ENCODE assay signal across 6 cellular contexts in genomic region chr16:15323373-15323772, GRCh38. TPM values are rescaled to one million over a fixed set of nuclear protein-coding genes. Genes with fewer than 3 reads are reported as not detected.
DNase-seq lines count a peak whose midpoint lies in the region; ATAC-seq and TF ChIP-seq lines count a peak whose summit lies in the region.
"Not testable (repeated sequence)": the region's sequence is repeated elsewhere in the genome, so short reads cannot be mapped to it uniquely, and the experiment has no call there.
"Had no signal": no experiment of that assay in that cellular context is flagged by ENCODE, and none has a peak within 500 bp of the region (broad histone marks: within the 10 kb centered on the region; RNA-seq: fewer than 3 reads in every experiment).

No MANE protein-coding gene starts in this region.

- not testable (repeated sequence) for H3K27me3 Mint-ChIP-seq in GM23338 (ENCODE audit: insufficient read depth, low read depth, poor library complexity)

- in situ Hi-C loops in Panc1 (cut with HindIII; ENCODE audit: low pct_unique_long_range_greater_than_20kb, low sequenced_read_pairs): not testable (repeated sequence)

- not testable (repeated sequence) for H3K4me3 Mint-ChIP-seq in GM23338

- TF ChIP-seq CTCF in GM23338 (conservative IDR thresholded peaks at IDR 0.05; ENCODE audit: low read depth in 2 of 2); Panc1 (IDR thresholded peaks at IDR 0.05): not testable (repeated sequence)

- H2AFZ ChIP-seq in GM23338: not testable (repeated sequence)

- not testable (repeated sequence) for H3K4me3 ChIP-seq in GM23338; Panc1 (ENCODE audit: low read depth in 2 of 2, low read length in 2 of 2)

- not testable (repeated sequence) for H3K4me2 ChIP-seq in GM23338

- H3K79me2 ChIP-seq in GM23338 (replicated peaks; ENCODE audit: insufficient read depth): not testable (repeated sequence)

- not testable (repeated sequence) for H3K9me3 ChIP-seq in Panc1 (ENCODE audit: control insufficient read depth, insufficient read depth, low read depth, low read length)

- not testable (repeated sequence) for H3K36me3 Mint-ChIP-seq in GM23338 (ENCODE audit: low read depth)

- not testable (repeated sequence) for DNase-seq in GM23338 (ENCODE audit: low spot score); Panc1 (ENCODE audit: low read depth, low spot score)

- H3K27ac ChIP-seq in GM23338 (ENCODE audit: low read depth); Panc1 (ENCODE audit: low read length): not testable (repeated sequence)

- not testable (repeated sequence) for H3K27ac Mint-ChIP-seq in GM23338

- not testable (repeated sequence) for H4K20me1 ChIP-seq in GM23338 (replicated peaks; ENCODE audit: insufficient read depth)

- not testable (repeated sequence) for H3K4me1 ChIP-seq in GM23338 (ENCODE audit: insufficient read depth); Panc1 (ENCODE audit: control insufficient read depth, insufficient read depth, low read length)

- POLR2A ChIA-PET in Panc1 (lab: Charles Lee): not testable (repeated sequence)

- intact Hi-C loops in Panc1 (cut with micrococcal nuclease; ENCODE audit: unreplicated experiment): not testable (repeated sequence)

- not testable (repeated sequence) for H3K27me3 ChIP-seq in GM23338 (ENCODE audit: insufficient read depth); Panc1 (ENCODE audit: control insufficient read depth, insufficient read depth, low read length)

- not testable (repeated sequence) for BruUV-seq in Panc1 (replicated peaks; lab: Mats Ljungman, UMichigan)

- ATAC-seq in GM23338: peak; percentile 45; the same call in 1 of the 3 replicates
- ATAC-seq in Panc1: peak; percentile 52; the same call in 1 of the 2 replicates

- H3K4me1 Mint-ChIP-seq in GM23338: not testable (repeated sequence)

- not testable (repeated sequence) for H3F3A ChIP-seq in GM23338 (replicated peaks; ENCODE audit: low read depth)

- H3K9me3 Mint-ChIP-seq in GM23338: not testable (repeated sequence)

- H3K9me2 ChIP-seq in GM23338 (ENCODE audit: insufficient read depth): not testable (repeated sequence)

- CTCF ChIA-PET in Panc1 (lab: Charles Lee): not testable (repeated sequence)

- H3K36me3 ChIP-seq in GM23338 (ENCODE audit: insufficient read depth); Panc1 (ENCODE audit: control insufficient read depth, insufficient read depth, low read length): not testable (repeated sequence)

RNA-seq across cellular contexts. Expression of gene NPIPA5, which starts 54.7 kb away (rescaled TPM):
- total RNA-seq in GM23338 (2014; rRNA removed; shearing (Covaris generic)): 0.56 TPM in 1 of 2 replicates, not detected in the other
- polyA plus RNA-seq in GM23338 (2016; fragmentation: Nextera tagmentation; extraction: Ambion mirVana): 1.8 and 2.7 TPM in 2 replicates
- 0.26 TPM for total RNA-seq in Panc1 (2021; ENCODE audit: unreplicated experiment)
- polyA plus RNA-seq in Panc1 (2012; ENCODE audit: insufficient read length): 0.55 TPM
- total RNA-seq: A172, B cell, Daoy had no signal
- polyA plus RNA-seq: CD14-positive monocyte had no signal
